ENCODE assay signal across 8 cellular contexts in genomic region chr17:4997302-4998026, GRCh38. TPM values are rescaled to one million over a fixed set of nuclear protein-coding genes. Genes with fewer than 3 reads are reported as not detected.
DNase-seq lines count a peak whose midpoint lies in the region; ATAC-seq and TF ChIP-seq lines count a peak whose summit lies in the region.

Gene INCA1 (minus strand): TSS chr17:4997522. CDS start chr17:4994437, 3,085 bp downstream.
Gene KIF1C (plus strand): TSS chr17:4997950. CDS start chr17:5000247, 2,297 bp downstream.

- peak within 1 kb of the TSS; percentile 83 for H3K9ac ChIP-seq in endodermal cell (ENCODE audit: extremely low read depth, low read length, poor library complexity, severe bottlenecking)

- peak within 1 kb of the TSS; percentile 64 for H3K27ac Mint-ChIP-seq in endodermal cell

- H3K4me1 Mint-ChIP-seq in endodermal cell: peaks cover 10% of the 10 kb centered on the region

- H3K36me3 ChIP-seq in endodermal cell (ENCODE audit: control insufficient read depth, insufficient read depth, low read length): peaks cover 29% of the 10 kb centered on the region

- H3K4me1 ChIP-seq in endodermal cell (ENCODE audit: control insufficient read depth, insufficient read depth, low read length): peaks cover 12% of the 10 kb centered on the region

- peak within 1 kb of the TSS; percentile 84 for H3K4me3 Mint-ChIP-seq in endodermal cell

- 0% methylated on average over 19 to 93 of the region's 93 CpGs for WGBS in endodermal cell (ENCODE audit: insufficient coverage in 1 of 2, insufficient read length in 1 of 2), 2 experiments

- H3K27me3 Mint-ChIP-seq in endodermal cell (ENCODE audit: insufficient read depth): peaks cover 29% of the 10 kb centered on the region

- peaks cover 8% of the 10 kb centered on the region for H3K27me3 ChIP-seq in endodermal cell (ENCODE audit: control insufficient read depth, insufficient read depth, low read length, poor library complexity, severe bottlenecking)

- peaks cover 22% of the 10 kb centered on the region for H3K36me3 Mint-ChIP-seq in endodermal cell (ENCODE audit: low read depth)

- peak; percentile 17 for TF ChIP-seq CTCF in endodermal cell (conservative IDR thresholded peaks at IDR 0.05)

- ATAC-seq in GM19455 (IDR thresholded peaks at IDR 0.05; ENCODE audit: unreplicated experiment): peak; percentile 85

- peak within 1 kb of the TSS; percentile 74 for H3K27ac ChIP-seq in endodermal cell (ENCODE audit: low read depth, low read length)

- no peaks in the 10 kb centered on the region for H3K9me3 ChIP-seq in endodermal cell (ENCODE audit: control insufficient read depth, low read length)

- peak; percentile 34 for DNase-seq in CMK (ENCODE audit: low read depth)
- peak; percentile 94 for DNase-seq in HK-2 (ENCODE audit: unreplicated experiment)
- peak; percentile 85 for DNase-seq in NOMO-1 treated with DMSO at 0.1 percent for 48 hours (lab: John Stamatoyannopoulos, UW; ENCODE audit: unreplicated experiment)
- peak; percentile 63 for DNase-seq in activated CD8-positive, alpha-beta memory T cell treated with anti-CD3 and anti-CD28 coated beads, Interleukin-2, amount 50 U/mL, for 24 hours (ENCODE audit: extremely low read depth)
- peak; percentile 99 for DNase-seq in endodermal cell
- peak; percentile 95 for DNase-seq in midbrain (lab: John Stamatoyannopoulos, UW)
- peak; percentile 81 for DNase-seq in stimulated activated CD8-positive, alpha-beta memory T cell treated with anti-CD3 and anti-CD28 coated beads, Interleukin-15, amount 100 ng/mL, for 48 hours (ENCODE audit: low read depth in 2 of 2)

- H3K4me3 ChIP-seq in endodermal cell (ENCODE audit: low read length): peak within 1 kb of the TSS; percentile 97

- no peaks in the 10 kb centered on the region for H3K9me3 Mint-ChIP-seq in endodermal cell

RNA-seq across cellular contexts. Expression of gene INCA1, which starts in this region (rescaled TPM):
- total RNA-seq in endodermal cell: 1 to 10 TPM in 1 of 2 donors, under 1 TPM in 1; 0.99 to 1.7 TPM
- polyA plus RNA-seq in endodermal cell (2013, experiment 1 of 2): 0.89 TPM
- 0.87 TPM for polyA plus RNA-seq in endodermal cell (2013, experiment 2 of 2)

RNA-seq across cellular contexts. Expression of gene KIF1C, which starts in this region (rescaled TPM):
- 100 to 1,000 TPM; 108 to 133 TPM for total RNA-seq in endodermal cell
- polyA plus RNA-seq in endodermal cell (2013, experiment 1 of 2): 39.1 TPM
- 37.6 TPM for polyA plus RNA-seq in endodermal cell (2013, experiment 2 of 2)

Comparison
In these comparisons a context has a peak if more than half of its experiments do, and no peak if none do; other contexts are left out.
1. Peak in every context shown above with its lines: DNase-seq, ATAC-seq, H3K4me3 ChIP-seq and H3K27ac ChIP-seq.
2. DNase-seq: peak in every context shown above with its lines; median percentile 99 in endodermal cell; 95 in midbrain; 94 in HK-2; 85 in NOMO-1 treated with DMSO at 0.1 percent for 48 hours; 81 in stimulated activated CD8-positive, alpha-beta memory T cell treated with anti-CD3 and anti-CD28 coated beads, Interleukin-15, amount 100 ng/mL, for 48 hours; 63 in activated CD8-positive, alpha-beta memory T cell treated with anti-CD3 and anti-CD28 coated beads, Interleukin-2, amount 50 U/mL, for 24 hours; 34 in CMK.